Comparison of ENCODE assay signal across 1 cellular context in the genomic region with DNA sequence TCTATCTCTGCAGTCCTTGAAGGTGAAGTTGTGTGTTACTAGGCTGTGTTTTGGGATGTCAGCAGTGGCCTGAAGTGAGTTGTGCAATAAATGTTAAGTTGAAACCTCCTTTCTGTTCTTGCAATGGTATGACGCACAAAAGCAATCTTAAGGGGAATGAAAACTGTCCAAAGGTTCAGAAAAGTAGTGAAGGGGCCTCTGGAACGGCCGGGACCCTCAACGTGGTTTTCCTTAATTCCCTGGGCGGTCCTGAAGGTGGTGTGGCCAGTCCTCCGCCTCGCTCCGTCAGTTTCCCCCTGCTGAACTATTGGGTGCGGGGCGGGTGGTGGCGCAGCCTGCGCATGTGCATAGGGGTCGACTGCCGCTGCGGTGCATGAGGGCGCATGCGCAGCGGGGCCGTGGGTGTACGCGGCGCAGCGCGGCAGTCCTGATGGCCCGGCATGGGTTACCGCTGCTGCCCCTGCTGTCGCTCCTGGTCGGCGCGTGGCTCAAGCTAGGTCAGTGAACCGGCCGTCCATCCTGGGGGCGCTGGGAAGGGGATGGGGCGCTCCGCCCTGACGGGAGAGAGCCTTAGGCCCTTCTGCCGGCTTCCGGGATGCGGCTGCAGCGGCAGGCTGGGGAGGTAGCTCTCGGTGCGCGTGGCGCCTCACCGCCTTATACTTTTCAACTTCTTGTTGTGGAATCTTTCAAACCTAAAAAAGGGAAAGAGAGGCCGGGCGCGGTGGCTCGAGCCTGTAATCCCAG.
A peak's percentile ranks its signal among the peaks of the same experiment; 100 is the strongest.
TF ChIP-seq lines count a peak whose summit lies in the region.

A gene (plus strand): TSS at position 405 of the 744 bp plus-strand sequence. CDS start 26 bp downstream, at position 431.

TF ChIP-seq in K562, 482 proteins besides CTCF, POLR2A, EP300 and RAD21 (continued from another document and continues in another):
- TF ChIP-seq, protein P1, sequence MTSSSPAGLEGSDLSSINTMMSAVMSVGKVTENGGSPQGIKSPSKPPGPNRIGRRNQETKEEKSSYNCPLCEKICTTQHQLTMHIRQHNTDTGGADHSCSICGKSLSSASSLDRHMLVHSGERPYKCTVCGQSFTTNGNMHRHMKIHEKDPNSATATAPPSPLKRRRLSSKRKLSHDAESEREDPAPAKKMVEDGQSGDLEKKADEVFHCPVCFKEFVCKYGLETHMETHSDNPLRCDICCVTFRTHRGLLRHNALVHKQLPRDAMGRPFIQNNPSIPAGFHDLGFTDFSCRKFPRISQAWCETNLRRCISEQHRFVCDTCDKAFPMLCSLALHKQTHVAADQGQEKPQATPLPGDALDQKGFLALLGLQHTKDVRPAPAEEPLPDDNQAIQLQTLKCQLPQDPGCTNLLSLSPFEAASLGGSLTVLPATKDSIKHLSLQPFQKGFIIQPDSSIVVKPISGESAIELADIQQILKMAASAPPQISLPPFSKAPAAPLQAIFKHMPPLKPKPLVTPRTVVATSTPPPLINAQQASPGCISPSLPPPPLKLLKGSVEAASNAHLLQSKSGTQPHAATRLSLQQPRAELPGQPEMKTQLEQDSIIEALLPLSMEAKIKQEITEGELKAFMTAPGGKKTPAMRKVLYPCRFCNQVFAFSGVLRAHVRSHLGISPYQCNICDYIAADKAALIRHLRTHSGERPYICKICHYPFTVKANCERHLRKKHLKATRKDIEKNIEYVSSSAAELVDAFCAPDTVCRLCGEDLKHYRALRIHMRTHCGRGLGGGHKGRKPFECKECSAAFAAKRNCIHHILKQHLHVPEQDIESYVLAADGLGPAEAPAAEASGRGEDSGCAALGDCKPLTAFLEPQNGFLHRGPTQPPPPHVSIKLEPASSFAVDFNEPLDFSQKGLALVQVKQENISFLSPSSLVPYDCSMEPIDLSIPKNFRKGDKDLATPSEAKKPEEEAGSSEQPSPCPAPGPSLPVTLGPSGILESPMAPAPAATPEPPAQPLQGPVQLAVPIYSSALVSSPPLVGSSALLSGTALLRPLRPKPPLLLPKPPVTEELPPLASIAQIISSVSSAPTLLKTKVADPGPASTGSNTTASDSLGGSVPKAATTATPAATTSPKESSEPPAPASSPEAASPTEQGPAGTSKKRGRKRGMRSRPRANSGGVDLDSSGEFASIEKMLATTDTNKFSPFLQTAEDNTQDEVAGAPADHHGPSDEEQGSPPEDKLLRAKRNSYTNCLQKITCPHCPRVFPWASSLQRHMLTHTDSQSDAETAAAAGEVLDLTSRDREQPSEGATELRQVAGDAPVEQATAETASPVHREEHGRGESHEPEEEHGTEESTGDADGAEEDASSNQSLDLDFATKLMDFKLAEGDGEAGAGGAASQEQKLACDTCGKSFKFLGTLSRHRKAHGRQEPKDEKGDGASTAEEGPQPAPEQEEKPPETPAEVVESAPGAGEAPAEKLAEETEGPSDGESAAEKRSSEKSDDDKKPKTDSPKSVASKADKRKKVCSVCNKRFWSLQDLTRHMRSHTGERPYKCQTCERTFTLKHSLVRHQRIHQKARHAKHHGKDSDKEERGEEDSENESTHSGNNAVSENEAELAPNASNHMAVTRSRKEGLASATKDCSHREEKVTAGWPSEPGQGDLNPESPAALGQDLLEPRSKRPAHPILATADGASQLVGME (CRISPR knock-in tag; IDR thresholded peaks at IDR 0.05) = no peak
- peak; percentile 51; the same call in 1 of the 2 replicates for TF ChIP-seq ZNF263 (CRISPR knock-in tag; IDR thresholded peaks at IDR 0.05; ENCODE audit: borderline replicate concordance)
- no peak for TF ChIP-seq JUNB (CRISPR knock-in tag; conservative IDR thresholded peaks at IDR 0.05)
- TF ChIP-seq ZNF551 (CRISPR knock-in tag; IDR thresholded peaks at IDR 0.05) = 0 out of 2 replicates have a peak, but pooled peaks have one; percentile 40
- TF ChIP-seq ESRRA (IDR thresholded peaks at IDR 0.05; ENCODE audit: borderline replicate concordance, low read depth) = 0 out of 2 replicates have a peak, but pooled peaks have one; percentile 32
- TF ChIP-seq, protein P2, sequence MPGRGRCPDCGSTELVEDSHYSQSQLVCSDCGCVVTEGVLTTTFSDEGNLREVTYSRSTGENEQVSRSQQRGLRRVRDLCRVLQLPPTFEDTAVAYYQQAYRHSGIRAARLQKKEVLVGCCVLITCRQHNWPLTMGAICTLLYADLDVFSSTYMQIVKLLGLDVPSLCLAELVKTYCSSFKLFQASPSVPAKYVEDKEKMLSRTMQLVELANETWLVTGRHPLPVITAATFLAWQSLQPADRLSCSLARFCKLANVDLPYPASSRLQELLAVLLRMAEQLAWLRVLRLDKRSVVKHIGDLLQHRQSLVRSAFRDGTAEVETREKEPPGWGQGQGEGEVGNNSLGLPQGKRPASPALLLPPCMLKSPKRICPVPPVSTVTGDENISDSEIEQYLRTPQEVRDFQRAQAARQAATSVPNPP (IDR thresholded peaks at IDR 0.05; ENCODE audit: borderline replicate concordance, insufficient read depth, insufficient read length) = no peak
- TF ChIP-seq CSDE1 (IDR thresholded peaks at IDR 0.05) = no peak
- TF ChIP-seq, protein P3, sequence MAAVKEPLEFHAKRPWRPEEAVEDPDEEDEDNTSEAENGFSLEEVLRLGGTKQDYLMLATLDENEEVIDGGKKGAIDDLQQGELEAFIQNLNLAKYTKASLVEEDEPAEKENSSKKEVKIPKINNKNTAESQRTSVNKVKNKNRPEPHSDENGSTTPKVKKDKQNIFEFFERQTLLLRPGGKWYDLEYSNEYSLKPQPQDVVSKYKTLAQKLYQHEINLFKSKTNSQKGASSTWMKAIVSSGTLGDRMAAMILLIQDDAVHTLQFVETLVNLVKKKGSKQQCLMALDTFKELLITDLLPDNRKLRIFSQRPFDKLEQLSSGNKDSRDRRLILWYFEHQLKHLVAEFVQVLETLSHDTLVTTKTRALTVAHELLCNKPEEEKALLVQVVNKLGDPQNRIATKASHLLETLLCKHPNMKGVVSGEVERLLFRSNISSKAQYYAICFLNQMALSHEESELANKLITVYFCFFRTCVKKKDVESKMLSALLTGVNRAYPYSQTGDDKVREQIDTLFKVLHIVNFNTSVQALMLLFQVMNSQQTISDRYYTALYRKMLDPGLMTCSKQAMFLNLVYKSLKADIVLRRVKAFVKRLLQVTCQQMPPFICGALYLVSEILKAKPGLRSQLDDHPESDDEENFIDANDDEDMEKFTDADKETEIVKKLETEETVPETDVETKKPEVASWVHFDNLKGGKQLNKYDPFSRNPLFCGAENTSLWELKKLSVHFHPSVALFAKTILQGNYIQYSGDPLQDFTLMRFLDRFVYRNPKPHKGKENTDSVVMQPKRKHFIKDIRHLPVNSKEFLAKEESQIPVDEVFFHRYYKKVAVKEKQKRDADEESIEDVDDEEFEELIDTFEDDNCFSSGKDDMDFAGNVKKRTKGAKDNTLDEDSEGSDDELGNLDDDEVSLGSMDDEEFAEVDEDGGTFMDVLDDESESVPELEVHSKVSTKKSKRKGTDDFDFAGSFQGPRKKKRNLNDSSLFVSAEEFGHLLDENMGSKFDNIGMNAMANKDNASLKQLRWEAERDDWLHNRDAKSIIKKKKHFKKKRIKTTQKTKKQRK (IDR thresholded peaks at IDR 0.05; ENCODE audit: borderline replicate concordance, low read depth, low read length) = no peak
- TF ChIP-seq, protein P4, sequence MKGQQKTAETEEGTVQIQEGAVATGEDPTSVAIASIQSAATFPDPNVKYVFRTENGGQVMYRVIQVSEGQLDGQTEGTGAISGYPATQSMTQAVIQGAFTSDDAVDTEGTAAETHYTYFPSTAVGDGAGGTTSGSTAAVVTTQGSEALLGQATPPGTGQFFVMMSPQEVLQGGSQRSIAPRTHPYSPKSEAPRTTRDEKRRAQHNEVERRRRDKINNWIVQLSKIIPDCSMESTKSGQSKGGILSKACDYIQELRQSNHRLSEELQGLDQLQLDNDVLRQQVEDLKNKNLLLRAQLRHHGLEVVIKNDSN (CRISPR knock-in tag; IDR thresholded peaks at IDR 0.05) = no peak
- no peak for TF ChIP-seq GTF2F1 (IDR thresholded peaks at IDR 0.05; ENCODE audit: low read depth, low read length)
- TF ChIP-seq ZNF175 (CRISPR knock-in tag; IDR thresholded peaks at IDR 0.05; ENCODE audit: low read depth) = no peak
- TF ChIP-seq, protein P5, sequence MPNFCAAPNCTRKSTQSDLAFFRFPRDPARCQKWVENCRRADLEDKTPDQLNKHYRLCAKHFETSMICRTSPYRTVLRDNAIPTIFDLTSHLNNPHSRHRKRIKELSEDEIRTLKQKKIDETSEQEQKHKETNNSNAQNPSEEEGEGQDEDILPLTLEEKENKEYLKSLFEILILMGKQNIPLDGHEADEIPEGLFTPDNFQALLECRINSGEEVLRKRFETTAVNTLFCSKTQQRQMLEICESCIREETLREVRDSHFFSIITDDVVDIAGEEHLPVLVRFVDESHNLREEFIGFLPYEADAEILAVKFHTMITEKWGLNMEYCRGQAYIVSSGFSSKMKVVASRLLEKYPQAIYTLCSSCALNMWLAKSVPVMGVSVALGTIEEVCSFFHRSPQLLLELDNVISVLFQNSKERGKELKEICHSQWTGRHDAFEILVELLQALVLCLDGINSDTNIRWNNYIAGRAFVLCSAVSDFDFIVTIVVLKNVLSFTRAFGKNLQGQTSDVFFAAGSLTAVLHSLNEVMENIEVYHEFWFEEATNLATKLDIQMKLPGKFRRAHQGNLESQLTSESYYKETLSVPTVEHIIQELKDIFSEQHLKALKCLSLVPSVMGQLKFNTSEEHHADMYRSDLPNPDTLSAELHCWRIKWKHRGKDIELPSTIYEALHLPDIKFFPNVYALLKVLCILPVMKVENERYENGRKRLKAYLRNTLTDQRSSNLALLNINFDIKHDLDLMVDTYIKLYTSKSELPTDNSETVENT (CRISPR knock-in tag; IDR thresholded peaks at IDR 0.05) = peak; percentile 96
- 0 out of 2 replicates have a peak, but pooled peaks have one; percentile 10 for TF ChIP-seq KLF13 (tag; IDR thresholded peaks at IDR 0.05; ENCODE audit: borderline replicate concordance, low read depth)
- TF ChIP-seq ZNF316 (IDR thresholded peaks at IDR 0.05) = no peak
- TF ChIP-seq ARNT (IDR thresholded peaks at IDR 0.05) = no peak
- no peak for TF ChIP-seq ZNF140 (CRISPR knock-in tag; IDR thresholded peaks at IDR 0.05)
- no peak for TF ChIP-seq ZNF184 (CRISPR knock-in tag; IDR thresholded peaks at IDR 0.05)
- TF ChIP-seq, protein P6, sequence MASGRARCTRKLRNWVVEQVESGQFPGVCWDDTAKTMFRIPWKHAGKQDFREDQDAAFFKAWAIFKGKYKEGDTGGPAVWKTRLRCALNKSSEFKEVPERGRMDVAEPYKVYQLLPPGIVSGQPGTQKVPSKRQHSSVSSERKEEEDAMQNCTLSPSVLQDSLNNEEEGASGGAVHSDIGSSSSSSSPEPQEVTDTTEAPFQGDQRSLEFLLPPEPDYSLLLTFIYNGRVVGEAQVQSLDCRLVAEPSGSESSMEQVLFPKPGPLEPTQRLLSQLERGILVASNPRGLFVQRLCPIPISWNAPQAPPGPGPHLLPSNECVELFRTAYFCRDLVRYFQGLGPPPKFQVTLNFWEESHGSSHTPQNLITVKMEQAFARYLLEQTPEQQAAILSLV (tag; IDR thresholded peaks at IDR 0.05) = peak; percentile 61
- TF ChIP-seq SNRNP70 (optimal IDR thresholded peaks at IDR 0.05; ENCODE audit: low read depth, low read length) = no peak
- TF ChIP-seq, protein P7, sequence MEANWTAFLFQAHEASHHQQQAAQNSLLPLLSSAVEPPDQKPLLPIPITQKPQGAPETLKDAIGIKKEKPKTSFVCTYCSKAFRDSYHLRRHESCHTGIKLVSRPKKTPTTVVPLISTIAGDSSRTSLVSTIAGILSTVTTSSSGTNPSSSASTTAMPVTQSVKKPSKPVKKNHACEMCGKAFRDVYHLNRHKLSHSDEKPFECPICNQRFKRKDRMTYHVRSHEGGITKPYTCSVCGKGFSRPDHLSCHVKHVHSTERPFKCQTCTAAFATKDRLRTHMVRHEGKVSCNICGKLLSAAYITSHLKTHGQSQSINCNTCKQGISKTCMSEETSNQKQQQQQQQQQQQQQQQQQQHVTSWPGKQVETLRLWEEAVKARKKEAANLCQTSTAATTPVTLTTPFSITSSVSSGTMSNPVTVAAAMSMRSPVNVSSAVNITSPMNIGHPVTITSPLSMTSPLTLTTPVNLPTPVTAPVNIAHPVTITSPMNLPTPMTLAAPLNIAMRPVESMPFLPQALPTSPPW (CRISPR knock-in tag; IDR thresholded peaks at IDR 0.05) = peak; percentile 35; the same call in 1 of the 2 replicates
- no peak for TF ChIP-seq PRMT5 (CRISPR knock-in tag; IDR thresholded peaks at IDR 0.05)
- no peak for TF ChIP-seq EHMT2 (IDR thresholded peaks at IDR 0.05)
- TF ChIP-seq, protein P8, sequence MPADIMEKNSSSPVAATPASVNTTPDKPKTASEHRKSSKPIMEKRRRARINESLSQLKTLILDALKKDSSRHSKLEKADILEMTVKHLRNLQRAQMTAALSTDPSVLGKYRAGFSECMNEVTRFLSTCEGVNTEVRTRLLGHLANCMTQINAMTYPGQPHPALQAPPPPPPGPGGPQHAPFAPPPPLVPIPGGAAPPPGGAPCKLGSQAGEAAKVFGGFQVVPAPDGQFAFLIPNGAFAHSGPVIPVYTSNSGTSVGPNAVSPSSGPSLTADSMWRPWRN (IDR thresholded peaks at IDR 0.05; ENCODE audit: low read depth) = no peak
- TF ChIP-seq RHOXF2B (CRISPR knock-in tag; conservative IDR thresholded peaks at IDR 0.05) = peak; percentile 76
- TF ChIP-seq CBX3 (IDR thresholded peaks at IDR 0.05; ENCODE audit: borderline replicate concordance in 1 of 2, low read length in 2 of 2) = no peak
- TF ChIP-seq PURB (CRISPR knock-in tag; IDR thresholded peaks at IDR 0.05; ENCODE audit: low read depth) = no peak
- no peak for TF ChIP-seq TSC22D4 (tag; IDR thresholded peaks at IDR 0.05)
- TF ChIP-seq, protein P9, sequence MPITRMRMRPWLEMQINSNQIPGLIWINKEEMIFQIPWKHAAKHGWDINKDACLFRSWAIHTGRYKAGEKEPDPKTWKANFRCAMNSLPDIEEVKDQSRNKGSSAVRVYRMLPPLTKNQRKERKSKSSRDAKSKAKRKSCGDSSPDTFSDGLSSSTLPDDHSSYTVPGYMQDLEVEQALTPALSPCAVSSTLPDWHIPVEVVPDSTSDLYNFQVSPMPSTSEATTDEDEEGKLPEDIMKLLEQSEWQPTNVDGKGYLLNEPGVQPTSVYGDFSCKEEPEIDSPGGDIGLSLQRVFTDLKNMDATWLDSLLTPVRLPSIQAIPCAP (CRISPR knock-in tag; IDR thresholded peaks at IDR 0.05; ENCODE audit: borderline replicate concordance) = no peak
- no peak for TF ChIP-seq TBL1XR1 (IDR thresholded peaks at IDR 0.05; ENCODE audit: low read length in 2 of 2)
- peak; percentile 13; the same call in 1 of the 2 replicates for TF ChIP-seq ZNF668 (CRISPR knock-in tag; IDR thresholded peaks at IDR 0.05)
- no peak for TF ChIP-seq ZNF354B (CRISPR knock-in tag; IDR thresholded peaks at IDR 0.05)
